Comparison of ENCODE assay signal across 8 cellular contexts in genomic region chr22:49962751-49963646, GRCh38. TPM values are rescaled to one million over a fixed set of nuclear protein-coding genes. Genes with fewer than 3 reads are reported as not detected.
A peak's percentile ranks its signal among the peaks of the same experiment; 100 is the strongest.
DNase-seq lines count a peak whose midpoint lies in the region; ATAC-seq and TF ChIP-seq lines count a peak whose summit lies in the region.

No MANE protein-coding gene starts in this region.

- H3K9me3 ChIP-seq in SK-N-SH (no peaks in the 10 kb centered on the region), stomach (no peaks in the 10 kb centered on the region)

- intact Hi-C loops in stomach (cut with DNase I; ENCODE audit: low total_unique reads) = no loop called here

- no peaks in the 10 kb centered on the region for H3K27me3 ChIP-seq in SK-N-SH (ENCODE audit: insufficient read depth)
- no peaks in the 10 kb centered on the region for H3K27me3 ChIP-seq in kidney epithelial cell (ENCODE audit: control insufficient read depth, insufficient read depth, low read length)
- H3K27me3 ChIP-seq in stomach = no peaks in the 10 kb centered on the region

- in situ Hi-C loops in astrocyte of the spinal cord (cut with HindIII; ENCODE audit: low sequenced_read_pairs) = no loop called here

- peaks cover 7% of the 10 kb centered on the region for H4K20me1 ChIP-seq in SK-N-SH (ENCODE audit: insufficient read depth)

- 94% methylated on average over 33 of the region's 63 CpGs for WGBS in SK-N-SH (ENCODE audit: low lambda C conversion rate)
- 22 to 53% (median 37%) methylated on average over 42 to 63 of the region's 63 CpGs for WGBS in stomach, 5 donors

- peaks cover 20 to 38% of the 10 kb centered on the region in 2 experiments; a peak in 2 of 4 replicates for H3K4me1 ChIP-seq in SK-N-SH (ENCODE audit: control insufficient read depth in 1 of 2, insufficient read depth in 2 of 2, low read depth in 1 of 2, low read length in 1 of 2)
- H3K4me1 ChIP-seq in stomach = peaks cover 63 to 78% (median 76%) of the 10 kb centered on the region in 4 donors

- peak overlapping the region; percentile 98 for H3K4me2 ChIP-seq in SK-N-SH

- H3K36me3 ChIP-seq in SK-N-SH (replicated peaks in 1 of 2; ENCODE audit: control insufficient read depth in 1 of 2, insufficient read depth in 2 of 2, low read length in 1 of 2) (peaks cover 5 to 16% of the 10 kb centered on the region in 2 experiments), kidney epithelial cell (ENCODE audit: control insufficient read depth, insufficient read depth, low read length) (peaks cover 6% of the 10 kb centered on the region), stomach (peaks cover 35 to 43% (median 39%) of the 10 kb centered on the region in 4 donors)

- H3K9me2 ChIP-seq in SK-N-SH = no peaks in the 10 kb centered on the region

- TF ChIP-seq EP300 in SK-N-SH (IDR thresholded peaks at IDR 0.05; ENCODE audit: borderline replicate concordance in 1 of 2, low read depth in 1 of 2, low read length in 1 of 2) (no peak), stomach (IDR thresholded peaks at IDR 0.05) (no peak)

- no peak for TF ChIP-seq POLR2A in stomach (IDR thresholded peaks at IDR 0.05)

- peaks cover 31% of the 10 kb centered on the region for H3K79me2 ChIP-seq in SK-N-SH (ENCODE audit: insufficient read depth)

- peak overlapping the region; percentile 74 for H3K9ac ChIP-seq in SK-N-SH

- H3K4me3 ChIP-seq in SK-N-SH (ENCODE audit: low read depth in 2 of 2, low read length in 1 of 2) (peak overlapping the region; percentile 67 to 76), astrocyte of the spinal cord (ENCODE audit: low read depth, low read length) (peak overlapping the region; percentile 63), kidney epithelial cell (ENCODE audit: low read depth, low read length) (peak overlapping the region; percentile 80), stomach (peak overlapping the region; percentile 81 to 99 (median 88))

- ATAC-seq in SK-N-SH treated with all-trans-retinoic acid at 6 μM for 48 hours (no peak), GM21381 (IDR thresholded peaks at IDR 0.05; ENCODE audit: unreplicated experiment) (no peak), HG02885 (IDR thresholded peaks at IDR 0.05; ENCODE audit: poor library complexity, unreplicated experiment) (no peak)

- CTCF ChIA-PET in SK-N-SH (lab: Yijun Ruan, JAX) (interaction anchor here (0.6 to 1.9 kb wide), 3 partner anchors 15 to 67 kb away, joined by 3 to 11 read pairs (median 11); no protein-coding TSS in a partner anchor), GM10248 (lab: Yijun Ruan, JAX) (interaction anchor here (1.0 to 1.7 kb wide), 4 partner anchors 9 to 32 kb away, joined by 3 to 10 read pairs (median 4); no protein-coding TSS in a partner anchor)

- peak overlapping the region; percentile 55 to 74; a peak in 3 of 4 replicates for H3K27ac ChIP-seq in SK-N-SH (ENCODE audit: low read depth in 2 of 2, low read length in 1 of 2)
- H3K27ac ChIP-seq in stomach = peak overlapping the region; percentile 94 to 98 (median 98)

- H2AFZ ChIP-seq in SK-N-SH (ENCODE audit: low read depth) = no peak overlapping the region

- DNase-seq in SK-N-SH = no peak
- no peak for DNase-seq in astrocyte of the spinal cord (ENCODE audit: low read depth, low spot score)
- no peak for DNase-seq in kidney epithelial cell (ENCODE audit: low read depth)
- DNase-seq in stomach = peak; percentile 30
- no peak for DNase-seq in GM10248 (ENCODE audit: extremely low spot score)

- no peak for TF ChIP-seq RAD21 in SK-N-SH (IDR thresholded peaks at IDR 0.05; ENCODE audit: low read length)

- POLR2A ChIA-PET in SK-N-SH (lab: Yijun Ruan, JAX) = no interaction called here
- POLR2A ChIA-PET in GM10248 (lab: Yijun Ruan, JAX) = interaction anchor here (0.6 to 2.2 kb wide), 6 partner anchors 8 to 545 kb away, joined by 4 to 10 read pairs (median 6); partner anchors contain the start of gene LMF2

- no peaks in the 10 kb centered on the region for H3F3A ChIP-seq in SK-N-SH (replicated peaks; ENCODE audit: insufficient read depth)

- no peak for TF ChIP-seq CTCF in SK-N-SH (IDR thresholded peaks at IDR 0.05)
- no peak for TF ChIP-seq CTCF in astrocyte of the spinal cord (IDR thresholded peaks at IDR 0.05; ENCODE audit: low read depth, low read length)
- no peak for TF ChIP-seq CTCF in kidney epithelial cell (IDR thresholded peaks at IDR 0.05; ENCODE audit: insufficient read depth, low read length, poor library complexity, severe bottlenecking)
- TF ChIP-seq CTCF in stomach (IDR thresholded peaks at IDR 0.05) = no peak
- TF ChIP-seq CTCF in GM10248 (IDR thresholded peaks at IDR 0.05; ENCODE audit: control extremely low read depth, extremely low read depth, low read depth, missing control alignments) = no peak

TF ChIP-seq in SK-N-SH, 30 proteins besides CTCF, POLR2A, EP300 and RAD21 (continues in another document):
- TF ChIP-seq YY1 (IDR thresholded peaks at IDR 0.05; ENCODE audit: low read depth) (no peak), RCOR1 (IDR thresholded peaks at IDR 0.05; ENCODE audit: low read length) (no peak), NRF1 (IDR thresholded peaks at IDR 0.05; ENCODE audit: low read depth, low read length) (no peak), SMC3 (IDR thresholded peaks at IDR 0.05; ENCODE audit: low read depth, low read length) (no peak)
- TF ChIP-seq, protein P1, sequence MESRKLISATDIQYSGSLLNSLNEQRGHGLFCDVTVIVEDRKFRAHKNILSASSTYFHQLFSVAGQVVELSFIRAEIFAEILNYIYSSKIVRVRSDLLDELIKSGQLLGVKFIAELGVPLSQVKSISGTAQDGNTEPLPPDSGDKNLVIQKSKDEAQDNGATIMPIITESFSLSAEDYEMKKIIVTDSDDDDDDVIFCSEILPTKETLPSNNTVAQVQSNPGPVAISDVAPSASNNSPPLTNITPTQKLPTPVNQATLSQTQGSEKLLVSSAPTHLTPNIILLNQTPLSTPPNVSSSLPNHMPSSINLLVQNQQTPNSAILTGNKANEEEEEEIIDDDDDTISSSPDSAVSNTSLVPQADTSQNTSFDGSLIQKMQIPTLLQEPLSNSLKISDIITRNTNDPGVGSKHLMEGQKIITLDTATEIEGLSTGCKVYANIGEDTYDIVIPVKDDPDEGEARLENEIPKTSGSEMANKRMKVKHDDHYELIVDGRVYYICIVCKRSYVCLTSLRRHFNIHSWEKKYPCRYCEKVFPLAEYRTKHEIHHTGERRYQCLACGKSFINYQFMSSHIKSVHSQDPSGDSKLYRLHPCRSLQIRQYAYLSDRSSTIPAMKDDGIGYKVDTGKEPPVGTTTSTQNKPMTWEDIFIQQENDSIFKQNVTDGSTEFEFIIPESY (IDR thresholded peaks at IDR 0.05; ENCODE audit: borderline replicate concordance, low read depth) = no peak

TF ChIP-seq in SK-N-SH treated with all-trans-retinoic acid at 6 μM for 48 hours, 23 proteins besides CTCF, POLR2A, EP300 and RAD21:
- TF ChIP-seq SNAI2 (CRISPR knock-in tag; IDR thresholded peaks at IDR 0.05) = no peak
- TF ChIP-seq, protein P2, sequence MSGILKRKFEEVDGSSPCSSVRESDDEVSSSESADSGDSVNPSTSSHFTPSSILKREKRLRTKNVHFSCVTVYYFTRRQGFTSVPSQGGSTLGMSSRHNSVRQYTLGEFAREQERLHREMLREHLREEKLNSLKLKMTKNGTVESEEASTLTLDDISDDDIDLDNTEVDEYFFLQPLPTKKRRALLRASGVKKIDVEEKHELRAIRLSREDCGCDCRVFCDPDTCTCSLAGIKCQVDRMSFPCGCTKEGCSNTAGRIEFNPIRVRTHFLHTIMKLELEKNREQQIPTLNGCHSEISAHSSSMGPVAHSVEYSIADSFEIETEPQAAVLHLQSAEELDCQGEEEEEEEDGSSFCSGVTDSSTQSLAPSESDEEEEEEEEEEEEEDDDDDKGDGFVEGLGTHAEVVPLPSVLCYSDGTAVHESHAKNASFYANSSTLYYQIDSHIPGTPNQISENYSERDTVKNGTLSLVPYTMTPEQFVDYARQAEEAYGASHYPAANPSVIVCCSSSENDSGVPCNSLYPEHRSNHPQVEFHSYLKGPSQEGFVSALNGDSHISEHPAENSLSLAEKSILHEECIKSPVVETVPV (CRISPR knock-in tag; IDR thresholded peaks at IDR 0.05) = no peak

RNA-seq across cellular contexts. Expression of gene PIM3, which starts 2.4 kb away (rescaled TPM):
- polyA plus RNA-seq in SK-N-SH (2012; rRNA removed) (9.9 and 15.3 TPM in 2 replicates), stomach (10 to 100 TPM; 75.6 to 87.6 (median 81.6) TPM)
- polyA plus RNA-seq in SK-N-SH (2012; cell fraction: cytosol; rRNA removed) = 6.3 and 10.1 TPM in 2 replicates
- polyA plus RNA-seq in SK-N-SH (2012; cell fraction: nucleus; rRNA removed) = 22.4 and 23.7 TPM in 2 replicates
- total RNA-seq in kidney epithelial cell (66.9 and 77.3 TPM in 2 replicates), stomach (100 to 1,000 TPM in 3 of 5 donors, 10 to 100 TPM in 2; 51.9 to 802 (median 298) TPM)

RNA-seq across cellular contexts. Expression of gene CRELD2, which starts 44.6 kb away (rescaled TPM):
- polyA plus RNA-seq in SK-N-SH (2012; rRNA removed) (92.5 and 113 TPM in 2 replicates), stomach (10 to 100 TPM; 19.4 to 30.4 (median 29.0) TPM)
- 66.3 and 80.8 TPM in 2 replicates for polyA plus RNA-seq in SK-N-SH (2012; cell fraction: cytosol; rRNA removed)
- polyA plus RNA-seq in SK-N-SH (2012; cell fraction: nucleus; rRNA removed) = 104 and 142 TPM in 2 replicates
- total RNA-seq in kidney epithelial cell (59.1 and 68.2 TPM in 2 replicates), stomach (10 to 100 TPM; 35.4 to 83.0 (median 81.1) TPM)

RNA-seq across cellular contexts. Expression of gene ALG12, which starts 44.8 kb away (rescaled TPM):
- polyA plus RNA-seq in SK-N-SH (2012; rRNA removed) = 7.5 and 9.9 TPM in 2 replicates
- 6.0 and 8.3 TPM in 2 replicates for polyA plus RNA-seq in SK-N-SH (2012; cell fraction: cytosol; rRNA removed)
- polyA plus RNA-seq in SK-N-SH (2012; cell fraction: nucleus; rRNA removed) = 23.2 and 25.7 TPM in 2 replicates
- total RNA-seq in kidney epithelial cell = 24.3 and 26.2 TPM in 2 replicates
- 10 to 100 TPM in 2 of 5 donors, 1 to 10 TPM in 3; 2.3 to 30.7 (median 9.4) TPM for total RNA-seq in stomach
- 1 to 10 TPM; 3.8 to 9.2 (median 8.8) TPM for polyA plus RNA-seq in stomach

RNA-seq across cellular contexts. Expression of gene IL17REL, which starts 49.6 kb away (rescaled TPM):
- not detected in 2 replicates for polyA plus RNA-seq in SK-N-SH (2012; rRNA removed)
- polyA plus RNA-seq in SK-N-SH (2012; cell fraction: cytosol; rRNA removed) = not detected in 2 replicates
- 0.01 TPM in 1 of 2 replicates, not detected in the other for polyA plus RNA-seq in SK-N-SH (2012; cell fraction: nucleus; rRNA removed)
- not detected in 2 replicates for total RNA-seq in kidney epithelial cell
- 1 to 10 TPM in 1 of 5 donors, under 1 TPM in 2, not detected in 2; 0.87 to 1.2 (median 0.92) TPM for total RNA-seq in stomach
- under 1 TPM in 1 of 3 donors, not detected in 2; 0.03 TPM for polyA plus RNA-seq in stomach
